ENCODE assay signal across 20 cellular contexts in genomic region chr17:35183332-35183731, GRCh38. TPM values are rescaled to one million over a fixed set of nuclear protein-coding genes. Genes with fewer than 3 reads are reported as not detected.
"Had no signal": no experiment of that assay in that cellular context is flagged by ENCODE, and none has a peak within 500 bp of the region (broad histone marks: within the 10 kb centered on the region; RNA-seq: fewer than 3 reads in every experiment).

No MANE protein-coding gene starts in this region.

- H3K27ac ChIP-seq: right atrium auricular region, SJSA1, testis, upper lobe of right lung had no signal

- H3K9me3 ChIP-seq: right atrium auricular region, SJSA1, testis, upper lobe of right lung had no signal

- ATAC-seq: activated CD4-positive, CD25-positive, alpha-beta regulatory T cell treated with anti-CD3 and anti-CD28 coated beads, Interleukin-2, amount 50 U/mL, for 24 hours; upper lobe of right lung had no signal

- H3K9me3 Mint-ChIP-seq: central memory CD8-positive, alpha-beta T cell; immature natural killer cell had no signal

- H3K27me3 Mint-ChIP-seq: central memory CD8-positive, alpha-beta T cell had no signal

- H3K4me3 Mint-ChIP-seq: central memory CD8-positive, alpha-beta T cell had no signal

- H3K4me1 ChIP-seq: right atrium auricular region, SJSA1, testis, upper lobe of right lung had no signal

- H3K4me3 ChIP-seq: right atrium auricular region, SJSA1, testis, upper lobe of right lung had no signal

- H3K27ac Mint-ChIP-seq: progenitor cell of endocrine pancreas had no signal

- DNase-seq: activated effector memory CD4-positive, alpha-beta T cell treated with Interleukin-2 at 50 U/mL for 16 hours; activated naive CD4-positive, alpha-beta T cell treated with anti-CD3 and anti-CD28 coated beads, Interleukin-2, amount 50 U/mL, for 16 hours; cortex of kidney; effector CD8-positive, alpha-beta T cell; immature natural killer cell; stimulated activated CD4-positive, alpha-beta T cell treated with anti-CD3 and anti-CD28 coated beads, Interleukin-4, amount 100 ng/mL, for 1 hour; stimulated activated naive CD4-positive, alpha-beta T cell treated with Interleukin-2 at 50 U/mL for 16 hours; SW 1271; testis; upper lobe of right lung had no signal

- H3K36me3 ChIP-seq: SJSA1, upper lobe of right lung had no signal

RNA-seq across cellular contexts. Expression of gene SLC35G3, which starts 10.9 kb away (rescaled TPM):
- total RNA-seq: fibroblast of lung, frontal cortex, lower leg skin, omental fat pad, progenitor cell of endocrine pancreas, right atrium auricular region, SJSA1, skeletal muscle tissue, upper lobe of right lung had no signal

RNA-seq across cellular contexts. Expression of gene UNC45B, which starts 35.7 kb away (rescaled TPM):
- total RNA-seq: fibroblast of lung, progenitor cell of endocrine pancreas, SJSA1 had no signal
